26 cellular contexts compared by ENCODE assay signal in genomic region chr3:123781571-123782275, GRCh38.
DNase-seq lines count a peak whose midpoint lies in the region; ATAC-seq and TF ChIP-seq lines count a peak whose summit lies in the region.
"Had no signal": no experiment of that assay in that cellular context is flagged by ENCODE, and none has a peak within 500 bp of the region (broad histone marks: within the 10 kb centered on the region; RNA-seq: fewer than 3 reads in every experiment).

No MANE protein-coding gene starts in this region.

- peak overlapping the region; percentile 94 for H2BK20ac ChIP-seq in IMR-90 (ENCODE audit: low read depth, low read length)

- H3K79me1 ChIP-seq in IMR-90 (ENCODE audit: low read depth in 1 of 2, low read length in 2 of 2), result peaks cover 42 to 67% of the 10 kb centered on the region in 2 experiments; a peak in 3 of 4 replicates

- no peak overlapping the region for H2AK9ac ChIP-seq in IMR-90 (replicated peaks; ENCODE audit: low read depth, low read length, poor library complexity)

- H2BK15ac ChIP-seq in IMR-90 (ENCODE audit: low read depth, low read length), result peak overlapping the region; percentile 59; the same call in 2 of the 3 replicates

- H3K27me3 Mint-ChIP-seq in MCF 10A (ENCODE audit: insufficient read depth, unreplicated experiment) (no peaks in the 10 kb centered on the region), natural killer cell (ENCODE audit: low read depth in 2 of 2) (peaks cover 0 to 10% of the 10 kb centered on the region in 2 donors)
- H3K27me3 Mint-ChIP-seq: activated CD4-positive, alpha-beta T cell treated with anti-CD3 and anti-CD28 coated beads for 36 hours had no signal

- dilution Hi-C loops in IMR-90 (cut with HindIII; ENCODE audit: low sequenced_read_pairs, unreplicated experiment), result no loop called here

- no peak for TF ChIP-seq POLR2A in IMR-90 (IDR thresholded peaks at IDR 0.05; ENCODE audit: low read depth, low read length)

- H4K8ac ChIP-seq in IMR-90 (ENCODE audit: low read depth in 2 of 2, low read length in 2 of 2), result peak overlapping the region; percentile 62 to 85; a peak in 3 of 4 replicates

- no peak overlapping the region for H3K27ac Mint-ChIP-seq in MCF 10A (ENCODE audit: low read depth, unreplicated experiment)
- H3K27ac Mint-ChIP-seq in natural killer cell, result no peak overlapping the region
- H3K27ac Mint-ChIP-seq: activated CD4-positive, alpha-beta T cell treated with anti-CD3 and anti-CD28 coated beads for 36 hours; activated naive CD8-positive, alpha-beta T cell treated with anti-CD3 and anti-CD28 coated beads, Interleukin-2, amount 10 ng/mL, durations not matched to agents 7 days and 5 days; brain; CD8-positive, alpha-beta T cell; stimulated activated effector memory CD8-positive, alpha-beta T cell treated with anti-CD3 and anti-CD28 coated beads, Interleukin-12 subunit alpha, Interleukin-12 subunit beta, amount 100 ng/mL, for 72 hours; T-helper 17 cell had no signal

- H2BK5ac ChIP-seq in IMR-90 (ENCODE audit: low read depth, low read length, poor library complexity, severe bottlenecking), result peak overlapping the region; percentile 98

- H3K4me3 Mint-ChIP-seq in MCF 10A (ENCODE audit: unreplicated experiment), result no peak overlapping the region
- no peak overlapping the region for H3K4me3 Mint-ChIP-seq in natural killer cell
- H3K4me3 Mint-ChIP-seq: activated CD4-positive, alpha-beta T cell treated with anti-CD3 and anti-CD28 coated beads for 36 hours; activated naive CD8-positive, alpha-beta T cell treated with anti-CD3 and anti-CD28 coated beads, Interleukin-2, amount 10 ng/mL, durations not matched to agents 7 days and 5 days; brain; CD8-positive, alpha-beta T cell; stimulated activated effector memory CD8-positive, alpha-beta T cell treated with anti-CD3 and anti-CD28 coated beads, Interleukin-12 subunit alpha, Interleukin-12 subunit beta, amount 100 ng/mL, for 72 hours; T-helper 17 cell had no signal

- TF ChIP-seq RAD21 in IMR-90 (IDR thresholded peaks at IDR 0.05; ENCODE audit: low read length), result no peak

- H3K9me3 Mint-ChIP-seq in MCF 10A (ENCODE audit: unreplicated experiment) (no peaks in the 10 kb centered on the region), natural killer cell (no peaks in the 10 kb centered on the region)
- H3K9me3 Mint-ChIP-seq: activated naive CD8-positive, alpha-beta T cell treated with anti-CD3 and anti-CD28 coated beads, Interleukin-2, amount 10 ng/mL, durations not matched to agents 7 days and 5 days; brain; CD8-positive, alpha-beta T cell; stimulated activated effector memory CD8-positive, alpha-beta T cell treated with anti-CD3 and anti-CD28 coated beads, Interleukin-12 subunit alpha, Interleukin-12 subunit beta, amount 100 ng/mL, for 72 hours had no signal

- peak overlapping the region; percentile 94 for H4K91ac ChIP-seq in IMR-90 (ENCODE audit: insufficient read depth, low read depth, low read length)

- peak overlapping the region; percentile 95; the same call in 1 of the 2 replicates for H3K4ac ChIP-seq in IMR-90 (ENCODE audit: low read depth, low read length)

- H3K56ac ChIP-seq in IMR-90 (ENCODE audit: extremely low read depth, insufficient read depth, low read length), result peak overlapping the region; percentile 70

- no peaks in the 10 kb centered on the region for H3K9me3 ChIP-seq in IMR-90 (ENCODE audit: control insufficient read depth, insufficient read depth, low read length)
- no peaks in the 10 kb centered on the region for H3K9me3 ChIP-seq in mucosa of rectum (ENCODE audit: control insufficient read depth in 2 of 2, low read length in 2 of 2)
- H3K9me3 ChIP-seq: heart left ventricle, right lobe of liver had no signal

- peak overlapping the region; percentile 97; the same call in 1 of the 2 replicates for H3K18ac ChIP-seq in IMR-90 (ENCODE audit: low read depth, low read length)

- H4K5ac ChIP-seq in IMR-90 (ENCODE audit: low read depth, low read length), result peak overlapping the region; percentile 75; the same call in 1 of the 2 replicates

- peak overlapping the region; percentile 4; the same call in 1 of the 2 replicates for H3K4me2 ChIP-seq in IMR-90 (ENCODE audit: low read depth, low read length)

- H3K4me1 ChIP-seq in IMR-90 (ENCODE audit: control insufficient read depth, insufficient read depth, low read length) (peaks cover 42% of the 10 kb centered on the region), mucosa of rectum (ENCODE audit: control insufficient read depth in 2 of 2, insufficient read depth in 2 of 2, low read length in 2 of 2) (peaks cover 15 to 54% of the 10 kb centered on the region in 2 donors)

- in situ Hi-C loops in IMR-90 (cut with MboI; ENCODE audit: low sequenced_read_pairs) (no loop called here), astrocyte of the spinal cord (cut with HindIII; ENCODE audit: low sequenced_read_pairs) (no loop called here)

- H3K9me1 ChIP-seq in IMR-90 (ENCODE audit: insufficient read depth, low read length), result peaks cover 31% of the 10 kb centered on the region

- no peak overlapping the region for H2AFZ ChIP-seq in IMR-90 (replicated peaks; ENCODE audit: low read length, poor library complexity)

- peak overlapping the region; percentile 86 for H3K23ac ChIP-seq in IMR-90 (ENCODE audit: low read depth, low read length)

- peak overlapping the region; percentile 87; the same call in 1 of the 2 replicates for H2AK5ac ChIP-seq in IMR-90 (ENCODE audit: low read depth, low read length)

- peaks cover 7% of the 10 kb centered on the region; the same call in 1 of the 2 replicates for H4K20me1 ChIP-seq in IMR-90 (ENCODE audit: insufficient read depth, low read length)

- peak; percentile 75 for ATAC-seq in IMR-90 (ENCODE audit: low read depth)
- no peak for ATAC-seq in natural killer cell
- no peak for ATAC-seq in HG02840 (IDR thresholded peaks at IDR 0.05; ENCODE audit: low FRiP score, unreplicated experiment)
- ATAC-seq: activated CD4-positive, alpha-beta T cell treated with anti-CD3 and anti-CD28 coated beads for 36 hours; CD8-positive, alpha-beta T cell; heart left ventricle; K562; T-helper 17 cell had no signal

- H2BK120ac ChIP-seq in IMR-90 (ENCODE audit: low read depth, low read length), result peak overlapping the region; percentile 97

- H3K36me3 Mint-ChIP-seq in MCF 10A (ENCODE audit: insufficient read depth, unreplicated experiment), result peaks cover 6% of the 10 kb centered on the region
- H3K36me3 Mint-ChIP-seq in natural killer cell, result no peaks in the 10 kb centered on the region
- H3K36me3 Mint-ChIP-seq: activated naive CD8-positive, alpha-beta T cell treated with anti-CD3 and anti-CD28 coated beads, Interleukin-2, amount 10 ng/mL, durations not matched to agents 7 days and 5 days; brain; CD8-positive, alpha-beta T cell; stimulated activated effector memory CD8-positive, alpha-beta T cell treated with anti-CD3 and anti-CD28 coated beads, Interleukin-12 subunit alpha, Interleukin-12 subunit beta, amount 100 ng/mL, for 72 hours had no signal

- WGBS in IMR-90 (ENCODE audit: extremely low coverage in 2 of 2, insufficient read length in 1 of 2), 2 experiments, result no CpG with 5 or more reads among the region's 6 CpGs

- peak; percentile 26 for DNase-seq in AG08395 (ENCODE audit: low spot score)
- peak; percentile 87 for DNase-seq in IMR-90
- peak; percentile 37 for DNase-seq in astrocyte of the spinal cord (ENCODE audit: low read depth, low spot score)
- no peak for DNase-seq in MCF 10A (ENCODE audit: unreplicated experiment)
- DNase-seq in kidney tubule cell (ENCODE audit: low spot score), result no peak
- no peak for DNase-seq in natural killer cell
- DNase-seq: 8988T; activated CD4-positive, alpha-beta T cell treated with anti-CD3 and anti-CD28 coated beads for 36 hours; activated CD8-positive, alpha-beta memory T cell treated with anti-CD3 and anti-CD28 coated beads for 24 hours; activated gamma-delta T cell; activated naive CD8-positive, alpha-beta T cell treated with anti-CD3 and anti-CD28 coated beads, Interleukin-2, amount 10 ng/mL, durations not matched to agents 7 days and 5 days; activated T-cell treated with anti-CD3 and anti-CD28 coated beads, Interleukin-2, amount 50 U/mL, for 1 hour; CD8-positive, alpha-beta T cell; heart left ventricle; kidney glomerular epithelial cell; MV-4-11; NCI-H146; right lobe of liver; stimulated activated CD4-positive, alpha-beta T cell treated with anti-CD3 and anti-CD28 coated beads, Interleukin-4, amount 100 ng/mL, for 24 hours; T-helper 17 cell had no signal

- H3K27ac ChIP-seq in IMR-90 (ENCODE audit: insufficient read depth, low read length) (peak overlapping the region; percentile 40; the same call in 1 of the 2 replicates), mucosa of rectum (ENCODE audit: low read depth in 2 of 2, low read length in 2 of 2) (peak overlapping the region; percentile 72 to 88)
- H3K27ac ChIP-seq: right lobe of liver, SK-N-MC had no signal

- H3K36me3 ChIP-seq in IMR-90 (ENCODE audit: control insufficient read depth, insufficient read depth, low read length) (peaks cover 35% of the 10 kb centered on the region), mucosa of rectum (ENCODE audit: control insufficient read depth in 2 of 2, insufficient read depth in 2 of 2, low read length in 2 of 2) (no peaks in the 10 kb centered on the region)
- H3K36me3 ChIP-seq: heart left ventricle had no signal

- peak overlapping the region; percentile 52; the same call in 1 of the 2 replicates for H3K9ac ChIP-seq in IMR-90 (ENCODE audit: low read depth, low read length)
- H3K9ac ChIP-seq in mucosa of rectum (ENCODE audit: low read depth in 1 of 2, low read length in 2 of 2), result no peak overlapping the region

- no peaks in the 10 kb centered on the region for H3K27me3 ChIP-seq in IMR-90 (ENCODE audit: control insufficient read depth, insufficient read depth, low read length)
- no peaks in the 10 kb centered on the region for H3K27me3 ChIP-seq in mucosa of rectum (ENCODE audit: control insufficient read depth in 2 of 2, insufficient read depth in 2 of 2, low read length in 2 of 2)
- H3K27me3 ChIP-seq: heart left ventricle, right lobe of liver had no signal

- CTCF ChIA-PET in IMR-90 (lab: Yijun Ruan, JAX), result interaction anchor here (1.2 kb wide), 2 partner anchors 10 to 58 kb away, joined by 3 to 4 read pairs; no protein-coding TSS in a partner anchor
- CTCF ChIA-PET in MCF 10A (lab: Yijun Ruan, JAX), result interaction anchor here (0.6 kb wide), 1 partner anchor 11 kb away, joined by 3 read pairs; no protein-coding TSS in a partner anchor

- peak overlapping the region; percentile 91 for H3K14ac ChIP-seq in IMR-90 (replicated peaks; ENCODE audit: low read depth, low read length)

- BruUV-seq in IMR-90 (replicated peaks; lab: Mats Ljungman, UMichigan), result no TSS peak
- BruUV-seq in MCF 10A (replicated peaks; lab: Mats Ljungman, UMichigan), result no TSS peak

- H3K4me3 ChIP-seq in IMR-90 (ENCODE audit: insufficient read depth, low read depth, low read length) (no peak overlapping the region), astrocyte of the spinal cord (ENCODE audit: low read depth, low read length) (no peak overlapping the region), mucosa of rectum (ENCODE audit: low read length in 2 of 2) (no peak overlapping the region)
- H3K4me3 ChIP-seq: heart left ventricle, K562, right lobe of liver, SK-N-MC had no signal

- intact Hi-C loops in IMR-90 (cut with micrococcal nuclease) (loop anchor here (2.0 to 5.0 kb wide), 2 partner anchors 31 to 101 kb away; partner anchors contain the start of gene MYLK), MCF 10A (cut with micrococcal nuclease) (no loop called here), natural killer cell (cut with micrococcal nuclease) (no loop called here)

- POLR2A ChIA-PET in IMR-90 (lab: Charles Lee; ENCODE audit: unreplicated experiment), result interaction anchor here (1.0 kb wide), 1 partner anchor 24 kb away, joined by 3 read pairs; no protein-coding TSS in a partner anchor
- POLR2A ChIA-PET in MCF 10A (lab: Yijun Ruan, JAX), result no interaction called here

- no peaks in the 10 kb centered on the region for H3K4me1 Mint-ChIP-seq in MCF 10A (ENCODE audit: insufficient read depth, unreplicated experiment)
- H3K4me1 Mint-ChIP-seq in natural killer cell, result no peaks in the 10 kb centered on the region
- H3K4me1 Mint-ChIP-seq: activated CD4-positive, alpha-beta T cell treated with anti-CD3 and anti-CD28 coated beads for 36 hours; activated naive CD8-positive, alpha-beta T cell treated with anti-CD3 and anti-CD28 coated beads, Interleukin-2, amount 10 ng/mL, durations not matched to agents 7 days and 5 days; stimulated activated effector memory CD8-positive, alpha-beta T cell treated with anti-CD3 and anti-CD28 coated beads, Interleukin-12 subunit alpha, Interleukin-12 subunit beta, amount 100 ng/mL, for 72 hours; T-helper 17 cell had no signal

- TF ChIP-seq CTCF in IMR-90 (conservative IDR thresholded peaks at IDR 0.05; ENCODE audit: low read depth, low read length), result no peak
- no peak for TF ChIP-seq CTCF in astrocyte of the spinal cord (IDR thresholded peaks at IDR 0.05; ENCODE audit: low read depth, low read length)
- no peak for TF ChIP-seq CTCF in MCF 10A (IDR thresholded peaks at IDR 0.05; ENCODE audit: unreplicated experiment)
- no peak for TF ChIP-seq CTCF in natural killer cell (IDR thresholded peaks at IDR 0.05)

Comparison
In these comparisons a context has a peak if more than half of its experiments do, and no peak if none do; other contexts are left out.
1. DNase-seq: peak in AG08395 (single experiment), IMR-90 (single experiment) and astrocyte of the spinal cord (single experiment); none in MCF 10A (single experiment), kidney tubule cell (single experiment) and natural killer cell (single experiment).